24 cellular contexts compared by ENCODE assay signal in the genomic region with DNA sequence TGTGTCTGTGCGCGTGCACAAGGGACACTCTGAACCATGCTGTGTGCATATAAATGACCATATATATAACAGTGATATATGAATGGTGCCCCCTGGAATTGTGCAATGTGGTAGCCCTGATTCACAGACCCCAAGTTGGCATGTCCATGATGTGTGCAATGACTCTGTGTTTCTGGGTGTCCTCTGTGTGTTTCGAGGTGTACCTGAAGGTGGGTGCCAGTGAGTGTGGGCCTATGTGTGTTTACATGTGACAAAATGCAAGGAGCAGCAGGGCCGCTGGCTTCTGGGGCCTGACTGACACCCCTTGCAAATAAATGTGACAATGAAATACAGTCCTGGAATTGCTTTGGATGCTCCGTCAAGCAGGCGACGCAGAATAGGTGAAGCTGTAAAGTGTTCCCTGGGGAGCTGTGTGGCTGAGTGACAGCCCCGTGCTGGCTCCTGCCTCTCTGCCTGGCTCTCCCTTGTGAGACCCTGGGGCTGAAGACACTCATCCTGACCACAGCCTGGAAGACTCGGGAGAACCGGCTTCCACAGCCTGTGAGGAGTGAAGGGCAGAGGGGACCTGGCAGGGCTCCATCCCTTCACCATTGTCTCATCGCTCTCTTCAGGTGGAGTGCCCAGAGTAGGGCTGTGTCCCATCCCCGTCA. TPM values are rescaled to one million over a fixed set of nuclear protein-coding genes. Genes with fewer than 3 reads are reported as not detected.
A peak's percentile ranks its signal among the peaks of the same experiment; 100 is the strongest.
DNase-seq lines count a peak whose midpoint lies in the region; ATAC-seq, FAIRE-seq and TF ChIP-seq lines count a peak whose summit lies in the region.
"Had no signal": no experiment of that assay in that cellular context is flagged by ENCODE, and none has a peak within 500 bp of the region (broad histone marks: within the 10 kb centered on the region; RNA-seq: fewer than 3 reads in every experiment).

No MANE protein-coding gene starts in this region.

- H3K14ac ChIP-seq in neuronal stem cell (ENCODE audit: low read length): no peak overlapping the region

- CTCF ChIA-PET in K562 (lab: Yijun Ruan, JAX; ENCODE audit: low intra/inter-chr PET ratio): no interaction called here

- peak; percentile 24 for DNase-seq in HT1080 (ENCODE audit: low read depth)
- peak; percentile 58 for DNase-seq in NCI-H2107 (lab: John Stamatoyannopoulos, UW)
- no peak for DNase-seq in K562 (ENCODE audit: extremely low read depth in 1 of 4, low spot score in 3 of 4)
- DNase-seq in neuronal stem cell (ENCODE audit: low spot score): no peak
- DNase-seq in stimulated activated CD4-positive, alpha-beta T cell treated with anti-CD3 and anti-CD28 coated beads, Interleukin-2, amount 100 ng/mL, for 48 hours: no peak
- no peak for DNase-seq in NCI-H748 (lab: John Stamatoyannopoulos, UW; ENCODE audit: unreplicated experiment)
- DNase-seq in GM13977 (ENCODE audit: low spot score): no peak
- DNase-seq: activated CD4-positive, alpha-beta T cell treated with anti-CD3 and anti-CD28 coated beads for 1 hour; activated T-cell treated with anti-CD3 and anti-CD28 coated beads, Interleukin-2, amount 50 U/mL, for 72 hours; aorta; CD8-positive, alpha-beta T cell; DMS79; foreskin fibroblast; left ventricle myocardium inferior; midbrain; NCI-H226; stimulated activated CD4-positive, alpha-beta T cell treated with anti-CD3 and anti-CD28 coated beads, Interleukin-2, amount 100 ng/mL, for 24 hours had no signal

- WGBS in K562 (ENCODE audit: insufficient coverage, low coverage, missing lambda C conversion rate): 56% methylated on average over 12 of the region's 12 CpGs
- WGBS in neuronal stem cell (ENCODE audit: extremely low coverage in 2 of 2, insufficient read length in 2 of 2, insufficient replicate concordance in 1 of 2), 2 donors: no CpG with 5 or more reads among the region's 12 CpGs

- H3K4me3 ChIP-seq in K562 (no peak overlapping the region), neuronal stem cell (ENCODE audit: low read length in 2 of 2) (no peak overlapping the region)
- H3K4me3 ChIP-seq: left ventricle myocardium inferior, Peyer's patch, skin epidermis had no signal

- H3K9ac ChIP-seq in K562 (ENCODE audit: insufficient read depth in 1 of 2, low read depth in 2 of 2, low read length in 2 of 2) (no peak overlapping the region), neuronal stem cell (ENCODE audit: low read depth, low read length, poor library complexity) (peak overlapping the region; percentile 78)

- no peak overlapping the region for H2BK5ac ChIP-seq in neuronal stem cell (ENCODE audit: low read length)

- H2BK120ac ChIP-seq in neuronal stem cell (ENCODE audit: low read depth, low read length): no peak overlapping the region

- H2BK15ac ChIP-seq in neuronal stem cell (ENCODE audit: low read length): no peak overlapping the region

- in situ Hi-C loops in K562 (cut with MboI): no loop called here
- in situ Hi-C loops in GM13977 (cut with MboI; ENCODE audit: low pct_unique_long_range_greater_than_20kb, low sequenced_read_pairs, unreplicated experiment): no loop called here

- POLR2A ChIA-PET in K562 (lab: Yijun Ruan, JAX): interaction anchor here (1.0 kb wide), 1 partner anchor 54 kb away, joined by 3 read pairs; no protein-coding TSS in a partner anchor

- H3K4ac ChIP-seq in neuronal stem cell (ENCODE audit: low read length): no peak overlapping the region

- H3K79me1 ChIP-seq in neuronal stem cell (ENCODE audit: low read depth, low read length): no peaks in the 10 kb centered on the region

- H4K20me1 ChIP-seq in K562 (replicated peaks; ENCODE audit: control insufficient read depth, insufficient read depth, low read length): no peaks in the 10 kb centered on the region

- BruUV-seq in K562 (replicated peaks; lab: Mats Ljungman, UMichigan): no TSS peak

- no peak overlapping the region for H3K27ac ChIP-seq in K562 (ENCODE audit: extremely low read depth, low read depth, low read length)
- H3K27ac ChIP-seq in neuronal stem cell (replicated peaks; ENCODE audit: low read length): no peak overlapping the region
- H3K27ac ChIP-seq: left ventricle myocardium inferior, Peyer's patch, skin epidermis had no signal

- ATAC-seq in K562: no peak
- ATAC-seq: activated T-cell treated with anti-CD3 and anti-CD28 coated beads, Interleukin-2, amount 50 U/mL, for 72 hours; CD8-positive, alpha-beta T cell; stimulated activated memory B cell treated with anti-CD40 and anti-IgM and Interleukin-4, amounts not matched to agents 10 μg/mL and 1 μg/mL and 100 μg/mL, for 72 hours; T-cell had no signal

- H3K4me1 ChIP-seq in K562 (replicated peaks in 1 of 2; ENCODE audit: control insufficient read depth in 2 of 2, insufficient read depth in 2 of 2, low read length in 2 of 2): peaks cover 20 to 22% of the 10 kb centered on the region in 2 experiments; a peak in 4 of 5 replicates
- H3K4me1 ChIP-seq in neuronal stem cell (ENCODE audit: control insufficient read depth in 2 of 2, insufficient read depth in 1 of 2, low read depth in 1 of 2, low read length in 2 of 2): peaks cover 0 to 9% of the 10 kb centered on the region in 2 donors
- H3K4me1 ChIP-seq: left ventricle myocardium inferior, Peyer's patch had no signal

- TF ChIP-seq CTCF in K562 (IDR thresholded peaks at IDR 0.05 in 2 of 3, conservative IDR thresholded peaks at IDR 0.05 in 1 of 3; ENCODE audit: insufficient read depth in 2 of 3, low read depth in 1 of 3, low read length in 3 of 3) (no peak), GM13977 (IDR thresholded peaks at IDR 0.05; ENCODE audit: extremely low read depth, insufficient read depth, missing control alignments) (no peak)

- no peak for FAIRE-seq in K562 (lab: Jason Lieb, UNC)
- FAIRE-seq: GM12891, TTC549 had no signal

- H3K27me3 ChIP-seq in K562 (ENCODE audit: control insufficient read depth in 2 of 2, insufficient read depth in 2 of 2, low read length in 2 of 2) (no peaks in the 10 kb centered on the region; a peak in 1 of 5 replicates), neuronal stem cell (ENCODE audit: control insufficient read depth in 3 of 3, insufficient read depth in 3 of 3, low read depth in 1 of 3, low read length in 3 of 3) (peaks cover 0 to 37% (median 0%) of the 10 kb centered on the region in 3 experiments)
- H3K27me3 ChIP-seq: Peyer's patch had no signal

- H3K36me3 ChIP-seq in K562 (ENCODE audit: control insufficient read depth, insufficient read depth, low read length) (no peaks in the 10 kb centered on the region), neuronal stem cell (replicated peaks in 1 of 2; ENCODE audit: control insufficient read depth in 2 of 2, insufficient read depth in 2 of 2, low read length in 2 of 2) (no peaks in the 10 kb centered on the region)
- H3K36me3 ChIP-seq: left ventricle myocardium inferior, Peyer's patch had no signal

- no peaks in the 10 kb centered on the region for H3K79me2 ChIP-seq in K562 (ENCODE audit: control insufficient read depth, insufficient read depth, low read length)

- intact Hi-C loops in K562 (cut with micrococcal nuclease): no loop called here

- TF ChIP-seq RAD21 in K562 (CRISPR knock-in tag; conservative IDR thresholded peaks at IDR 0.05 in 1 of 2, IDR thresholded peaks at IDR 0.05 in 1 of 2): no peak

- H3K9me3 ChIP-seq in K562 (replicated peaks; ENCODE audit: control insufficient read depth, insufficient read depth, low read depth, low read length) (no peaks in the 10 kb centered on the region), neuronal stem cell (replicated peaks in 1 of 2; ENCODE audit: control insufficient read depth in 2 of 2, insufficient read depth in 1 of 2, low read depth in 1 of 2, low read length in 2 of 2) (no peaks in the 10 kb centered on the region)
- H3K9me3 ChIP-seq: left ventricle myocardium inferior, Peyer's patch had no signal

- H2AFZ ChIP-seq in K562 (ENCODE audit: low read depth, low read length) (no peak overlapping the region), neuronal stem cell (ENCODE audit: low read length) (no peak overlapping the region)

- peak overlapping the region; percentile 9 for H4K91ac ChIP-seq in neuronal stem cell (ENCODE audit: low read depth, low read length, poor library complexity)

- TF ChIP-seq EP300 in K562 (IDR thresholded peaks at IDR 0.05; ENCODE audit: low read length): no peak

- H3K4me2 ChIP-seq in K562 (ENCODE audit: insufficient read depth, low read length): no peak overlapping the region
- no peak overlapping the region for H3K4me2 ChIP-seq in neuronal stem cell (ENCODE audit: insufficient read depth, low read length, poor library complexity, severe bottlenecking)

- H2BK12ac ChIP-seq in neuronal stem cell (ENCODE audit: low read length): no peak overlapping the region

- no peak overlapping the region for H2AK5ac ChIP-seq in neuronal stem cell (ENCODE audit: low read depth, low read length)

- TF ChIP-seq POLR2A in K562 (conservative IDR thresholded peaks at IDR 0.05): no peak

- H3K9me1 ChIP-seq in K562 (ENCODE audit: control insufficient read depth, insufficient read depth, low read length): no peaks in the 10 kb centered on the region

- no peak overlapping the region for H3K18ac ChIP-seq in neuronal stem cell (ENCODE audit: low read length)

- no peak overlapping the region for H3K23ac ChIP-seq in neuronal stem cell (ENCODE audit: low read depth, low read length, poor library complexity)

- no peak overlapping the region for H4K8ac ChIP-seq in neuronal stem cell (ENCODE audit: low read depth, low read length)

RNA-seq across cellular contexts. Expression of gene CSF3R, which starts 38.2 kb away (rescaled TPM):
- total RNA-seq in HT1080 (2014; rRNA removed; shearing (Covaris generic)): not detected in 2 replicates
- not detected in 2 replicates for polyA plus RNA-seq in HT1080 (2015; cell fraction: cytosol; rRNA removed)
- polyA plus RNA-seq in HT1080 (2015; cell fraction: nucleus; rRNA removed): not detected in 2 replicates
- total RNA-seq in K562 (2011; cell fraction: chromatin; rRNA removed; ENCODE audit: low replicate concordance): 2.6 and 2.7 TPM in 2 replicates
- 1.5 and 2.0 TPM in 2 replicates for total RNA-seq in K562 (2011; cell fraction: nucleolus; rRNA removed)
- 0.95 and 1.7 TPM in 2 replicates for total RNA-seq in K562 (2011; cell fraction: nucleoplasm; rRNA removed)
- 0.32 and 0.78 TPM in 2 replicates for total RNA-seq in K562 (2014; rRNA removed)
- 0.03 and 0.22 TPM in 2 replicates for total RNA-seq in K562 (2014; rRNA removed; fragmentation: Illumina TruSeq; extraction: Trizol)
- 0.54 and 0.79 TPM in 2 replicates for total RNA-seq in K562 (2015; rRNA removed; fragmentation: Illumina TruSeq; extraction: Trizol)
- total RNA-seq in K562 (2021): 0.25 and 0.71 TPM in 2 replicates
- 0.21 and 0.57 TPM in 2 replicates for polyA plus RNA-seq in K562 (2011; rRNA removed)
- polyA plus RNA-seq in K562 (2011; cell fraction: cytosol; rRNA removed): 0.18 and 0.35 TPM in 2 replicates
- 1.3 and 1.6 TPM in 2 replicates for polyA plus RNA-seq in K562 (2011; cell fraction: nucleus; rRNA removed)
- 0.92 and 13.0 TPM in 2 replicates for polyA plus RNA-seq in K562 (2012)
- polyA plus RNA-seq in K562 (2014; fragmentation: Illumina TruSeq; extraction: Trizol): 0.40 and 0.48 TPM in 2 replicates
- under 1 TPM in 1 of 2 experiments, not detected in 1; 0.21 TPM for polyA plus RNA-seq in K562 (2014; fragmentation: Nextera tagmentation; extraction: Ambion mirVana)
- 0.50 and 0.86 TPM in 2 replicates for polyA plus RNA-seq in K562 (2014; rRNA removed)
- 0.25 and 0.36 TPM in 2 replicates for polyA minus RNA-seq in K562 (2011; rRNA and poly(A)+ RNA removed)
- not detected in 2 replicates for polyA minus RNA-seq in K562 (2011; cell fraction: cytosol; rRNA and poly(A)+ RNA removed)
- polyA minus RNA-seq in K562 (2011; cell fraction: nucleus; rRNA and poly(A)+ RNA removed): 0.78 and 1.3 TPM in 2 replicates
- polyA plus RNA-seq in neuronal stem cell (2013, experiment 1 of 2): 0.20 TPM
- 0.11 TPM for polyA plus RNA-seq in neuronal stem cell (2013, experiment 2 of 2)
- total RNA-seq: epithelial cell of proximal tubule had no signal

RNA-seq across cellular contexts. Expression of gene MRPS15, which starts 56.7 kb away (rescaled TPM):
- 108 and 130 TPM in 2 replicates for total RNA-seq in HT1080 (2014; rRNA removed; shearing (Covaris generic))
- polyA plus RNA-seq in HT1080 (2015; cell fraction: cytosol; rRNA removed): 68.2 and 78.2 TPM in 2 replicates
- 32.8 and 36.2 TPM in 2 replicates for polyA plus RNA-seq in HT1080 (2015; cell fraction: nucleus; rRNA removed)
- 49.1 and 50.5 TPM in 2 replicates for total RNA-seq in K562 (2011; cell fraction: chromatin; rRNA removed; ENCODE audit: low replicate concordance)
- total RNA-seq in K562 (2011; cell fraction: nucleolus; rRNA removed): 46.1 and 55.5 TPM in 2 replicates
- 59.8 and 81.0 TPM in 2 replicates for total RNA-seq in K562 (2011; cell fraction: nucleoplasm; rRNA removed)
- 209 and 251 TPM in 2 replicates for total RNA-seq in K562 (2014; rRNA removed)
- 156 and 166 TPM in 2 replicates for total RNA-seq in K562 (2014; rRNA removed; fragmentation: Illumina TruSeq; extraction: Trizol)
- 148 and 156 TPM in 2 replicates for total RNA-seq in K562 (2015; rRNA removed; fragmentation: Illumina TruSeq; extraction: Trizol)
- 144 and 164 TPM in 2 replicates for total RNA-seq in K562 (2021)
- polyA plus RNA-seq in K562 (2011; rRNA removed): 119 and 149 TPM in 2 replicates
- 89.3 and 95.0 TPM in 2 replicates for polyA plus RNA-seq in K562 (2011; cell fraction: cytosol; rRNA removed)
- 47.9 and 56.5 TPM in 2 replicates for polyA plus RNA-seq in K562 (2011; cell fraction: nucleus; rRNA removed)
- 112 and 119 TPM in 2 replicates for polyA plus RNA-seq in K562 (2012)
- 223 and 237 TPM in 2 replicates for polyA plus RNA-seq in K562 (2014; fragmentation: Illumina TruSeq; extraction: Trizol)
- 100 to 1,000 TPM in 1 of 2 experiments, 10 to 100 TPM in 1; 62.9 to 107 TPM for polyA plus RNA-seq in K562 (2014; fragmentation: Nextera tagmentation; extraction: Ambion mirVana)
- 250 and 286 TPM in 2 replicates for polyA plus RNA-seq in K562 (2014; rRNA removed)
- 79.2 and 97.3 TPM in 2 replicates for polyA minus RNA-seq in K562 (2011; rRNA and poly(A)+ RNA removed)
- polyA minus RNA-seq in K562 (2011; cell fraction: cytosol; rRNA and poly(A)+ RNA removed): 31.1 and 33.4 TPM in 2 replicates
- polyA minus RNA-seq in K562 (2011; cell fraction: nucleus; rRNA and poly(A)+ RNA removed): 15.9 and 31.7 TPM in 2 replicates
- 128 TPM for polyA plus RNA-seq in neuronal stem cell (2013, experiment 1 of 2)
- polyA plus RNA-seq in neuronal stem cell (2013, experiment 2 of 2): 126 TPM

Comparison
In these comparisons a context has a peak if more than half of its experiments do, and no peak if none do; other contexts are left out.
1. DNase-seq: peak in HT1080 (single experiment) and NCI-H2107 (single experiment); none in K562 (0 of 4), neuronal stem cell (single experiment), stimulated activated CD4-positive, alpha-beta T cell treated with anti-CD3 and anti-CD28 coated beads, Interleukin-2, amount 100 ng/mL, for 48 hours (0 of 2), NCI-H748 (single experiment) and GM13977 (single experiment).